ENCODE assay signal across 9 cellular contexts in the genomic region with DNA sequence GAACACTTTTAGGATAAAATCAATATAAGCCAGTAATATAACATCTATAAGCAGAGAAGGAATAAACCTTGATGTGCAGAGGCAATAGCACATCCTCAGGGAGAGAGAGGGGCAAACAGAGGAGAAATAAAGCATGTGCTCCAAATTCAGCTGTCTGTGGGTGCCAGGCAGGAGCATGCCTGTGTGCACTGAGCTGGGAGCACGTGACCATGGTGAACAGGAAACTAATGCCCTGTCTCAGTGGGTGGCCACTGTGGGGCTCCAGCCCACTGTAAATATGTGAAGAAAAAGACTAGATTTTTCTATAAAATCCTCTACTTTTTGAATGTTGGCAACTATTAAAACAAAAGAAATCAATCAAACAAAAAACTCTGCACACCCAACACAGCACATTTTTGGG. TPM values are rescaled to one million over a fixed set of nuclear protein-coding genes. Genes with fewer than 3 reads are reported as not detected.
DNase-seq lines count a peak whose midpoint lies in the region; ATAC-seq and TF ChIP-seq lines count a peak whose summit lies in the region.
"Had no signal": no experiment of that assay in that cellular context is flagged by ENCODE, and none has a peak within 500 bp of the region (broad histone marks: within the 10 kb centered on the region; RNA-seq: fewer than 3 reads in every experiment).

No MANE protein-coding gene starts in this region.

- H3K9me3 ChIP-seq in vagina (no peaks in the 10 kb centered on the region), colonic mucosa (no peaks in the 10 kb centered on the region)

- intact Hi-C loops in vagina (cut with DNase I) (no loop called here), colonic mucosa (cut with DNase I) (no loop called here)

- TF ChIP-seq CTCF in vagina (IDR thresholded peaks at IDR 0.05) (no peak), colonic mucosa (IDR thresholded peaks at IDR 0.05) (no peak)

- H3K4me3 ChIP-seq in vagina, result no peak overlapping the region
- no peak overlapping the region for H3K4me3 ChIP-seq in colonic mucosa

- H3K27me3 ChIP-seq in vagina (no peaks in the 10 kb centered on the region), colonic mucosa (no peaks in the 10 kb centered on the region)

- ATAC-seq in HG03432 (IDR thresholded peaks at IDR 0.05; ENCODE audit: unreplicated experiment) (peak; percentile 37), HG02840 (IDR thresholded peaks at IDR 0.05; ENCODE audit: low FRiP score, unreplicated experiment) (no peak)

- H3K27ac ChIP-seq in vagina, result no peak overlapping the region
- H3K27ac ChIP-seq in colonic mucosa, result no peak overlapping the region

- H3K9ac ChIP-seq in colonic mucosa (ENCODE audit: low read depth in 2 of 2, low read length in 2 of 2), result no peak overlapping the region

- peak; percentile 22 for DNase-seq in Ammon's horn (ENCODE audit: low spot score)
- DNase-seq in activated CD8-positive, alpha-beta memory T cell treated with anti-CD3 and anti-CD28 coated beads, Interleukin-2, amount 50 U/mL, for 4 hours, result peak; percentile 30
- peak; percentile 25 for DNase-seq in iPS-NIHi11 (ENCODE audit: low spot score)
- no peak for DNase-seq in vagina (ENCODE audit: extremely low spot score in 2 of 2)
- DNase-seq in colonic mucosa, result no peak
- DNase-seq in NCI-H187 (lab: John Stamatoyannopoulos, UW), result no peak
- DNase-seq: NCI-H1694 treated with DMSO at 0.1 percent for 48 hours had no signal

- H3K36me3 ChIP-seq in vagina (no peaks in the 10 kb centered on the region), colonic mucosa (no peaks in the 10 kb centered on the region)

- TF ChIP-seq POLR2A in vagina (IDR thresholded peaks at IDR 0.05), result no peak

- no peaks in the 10 kb centered on the region for H3K4me1 ChIP-seq in vagina
- no peaks in the 10 kb centered on the region for H3K4me1 ChIP-seq in colonic mucosa

RNA-seq across cellular contexts. Expression of gene FYB1, which starts 55.3 kb away (rescaled TPM):
- 10.8 TPM for total RNA-seq in vagina
- total RNA-seq in colonic mucosa, result 1 to 10 TPM; 6.1 to 8.6 TPM

Comparison
In these comparisons a context has a peak if more than half of its experiments do, and no peak if none do; other contexts are left out.
1. DNase-seq: peak in Ammon's horn (single experiment), activated CD8-positive, alpha-beta memory T cell treated with anti-CD3 and anti-CD28 coated beads, Interleukin-2, amount 50 U/mL, for 4 hours (single experiment) and iPS-NIHi11 (single experiment); none in vagina (0 of 2), colonic mucosa (single experiment) and NCI-H187 (0 of 2).